In genomic region chr7:71867626-71868025, GRCh38 we compare ENCODE assay signal across 23 cellular contexts.
"Had no signal": no experiment of that assay in that cellular context is flagged by ENCODE, and none has a peak within 500 bp of the region (broad histone marks: within the 10 kb centered on the region; RNA-seq: fewer than 3 reads in every experiment).

No MANE protein-coding gene starts in this region.

- H3K4me1 Mint-ChIP-seq: IgD-negative memory B cell had no signal

- H3K4me2 ChIP-seq: KMS-11 had no signal

- H3K36me3 ChIP-seq: MG63, SJSA1 had no signal

- H3K27ac Mint-ChIP-seq: IgD-negative memory B cell had no signal

- H3K27ac ChIP-seq: HL-60, KMS-11, SJSA1, SK-N-MC had no signal

- H3K36me3 Mint-ChIP-seq: IgD-negative memory B cell had no signal

- H3K4me1 ChIP-seq: SJSA1 had no signal

- H3K4me3 ChIP-seq: K562, MG63, SJSA1, SK-N-MC had no signal

- DNase-seq: Kasumi-1, MG63, NCI-H1092, NCI-H1105 treated with DMSO at 0.1 percent for 48 hours, NCI-H1417 treated with DMSO at 0.1 percent for 48 hours, NCI-H146, NCI-H1694 treated with DMSO at 0.1 percent for 48 hours, NCI-H1930, NCI-H2081, NCI-H2107, NCI-H2227 treated with DMSO at 0.1 percent for 48 hours, NCI-H524, NCI-H526 treated with DMSO at 0.1 percent for 48 hours, NCI-H774, Right ventricle myocardium superior, RPMI8226, SIG-M5 had no signal

- H3K27me3 ChIP-seq: MG63, SJSA1 had no signal

- H3K9me3 ChIP-seq: MG63, SJSA1 had no signal

- H3K9ac ChIP-seq: KMS-11 had no signal

- ATAC-seq: K562 had no signal
